Comparison of ENCODE assay signal across 21 cellular contexts in genomic region chrX:34619920-34620319, GRCh38. TPM values are rescaled to one million over a fixed set of nuclear protein-coding genes. Genes with fewer than 3 reads are reported as not detected.
"Had no signal": no experiment of that assay in that cellular context is flagged by ENCODE, and none has a peak within 500 bp of the region (broad histone marks: within the 10 kb centered on the region; RNA-seq: fewer than 3 reads in every experiment).

No MANE protein-coding gene starts in this region.

- DNase-seq: IMR-90, Karpas-422, KG1, MG63, NCI-H1092, NCI-H1436 treated with DMSO at 0.1 percent for 48 hours, NCI-H1694, NCI-H187 treated with DMSO at 0.1 percent for 48 hours, NCI-H2029 treated with DMSO at 0.1 percent for 48 hours, NCI-H2171 treated with DMSO at 0.1 percent for 48 hours, NCI-H345, NCI-H524, NCI-H526 treated with DMSO at 0.1 percent for 48 hours, NCI-H748 treated with DMSO at 0.1 percent for 48 hours, OCI-M1, PC-9, Peyer's patch, SHP77 treated with DMSO at 0.1 percent for 48 hours, SJCRH30 had no signal

- H2AFZ ChIP-seq: PC-9 had no signal

- H3K27ac ChIP-seq: PC-9, Peyer's patch, SJCRH30 had no signal

- H3K36me3 ChIP-seq: MG63, Peyer's patch, SJCRH30 had no signal

- H3K4me2 ChIP-seq: PC-9 had no signal

- H3K27me3 ChIP-seq: MG63, Peyer's patch, SJCRH30 had no signal

- H3K4me3 ChIP-seq: MG63, PC-9, Peyer's patch, SJCRH30 had no signal

- H3K4me1 ChIP-seq: Peyer's patch, SJCRH30 had no signal

- H3K9me3 ChIP-seq: MG63, Peyer's patch, SJCRH30 had no signal

- ATAC-seq: Right ventricle myocardium inferior had no signal

RNA-seq across cellular contexts. Expression of gene TMEM47, which starts 37.2 kb away (rescaled TPM):
- total RNA-seq: HT-29, PC-9 had no signal
